In the genomic region with DNA sequence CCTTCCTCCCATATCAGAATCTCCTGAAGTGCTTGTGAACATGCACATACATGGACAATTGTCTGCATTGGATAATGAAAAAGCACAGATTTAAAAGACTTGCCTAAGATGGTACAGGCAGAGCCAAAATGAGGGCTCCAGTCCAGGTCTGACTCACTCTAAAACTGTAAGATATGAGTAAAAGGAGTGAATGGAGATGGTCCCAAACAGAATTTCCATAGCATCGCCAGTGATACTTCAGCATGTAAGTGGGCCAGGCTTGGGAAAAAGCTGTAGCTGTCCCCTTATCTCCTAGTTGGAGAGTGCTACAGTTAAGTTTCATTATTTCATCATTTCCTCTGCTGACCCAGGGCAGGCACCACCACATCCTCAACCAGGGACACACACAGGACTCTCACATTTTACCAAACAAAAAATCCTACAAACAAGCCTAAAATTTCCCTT, we compare ENCODE assay signal across 1 cellular context.
TF ChIP-seq lines count a peak whose summit lies in the region.

No MANE protein-coding gene starts in this region.

TF ChIP-seq in HepG2, 621 proteins besides CTCF, POLR2A, EP300 and RAD21 (continued from another document):
- TF ChIP-seq, protein P1, sequence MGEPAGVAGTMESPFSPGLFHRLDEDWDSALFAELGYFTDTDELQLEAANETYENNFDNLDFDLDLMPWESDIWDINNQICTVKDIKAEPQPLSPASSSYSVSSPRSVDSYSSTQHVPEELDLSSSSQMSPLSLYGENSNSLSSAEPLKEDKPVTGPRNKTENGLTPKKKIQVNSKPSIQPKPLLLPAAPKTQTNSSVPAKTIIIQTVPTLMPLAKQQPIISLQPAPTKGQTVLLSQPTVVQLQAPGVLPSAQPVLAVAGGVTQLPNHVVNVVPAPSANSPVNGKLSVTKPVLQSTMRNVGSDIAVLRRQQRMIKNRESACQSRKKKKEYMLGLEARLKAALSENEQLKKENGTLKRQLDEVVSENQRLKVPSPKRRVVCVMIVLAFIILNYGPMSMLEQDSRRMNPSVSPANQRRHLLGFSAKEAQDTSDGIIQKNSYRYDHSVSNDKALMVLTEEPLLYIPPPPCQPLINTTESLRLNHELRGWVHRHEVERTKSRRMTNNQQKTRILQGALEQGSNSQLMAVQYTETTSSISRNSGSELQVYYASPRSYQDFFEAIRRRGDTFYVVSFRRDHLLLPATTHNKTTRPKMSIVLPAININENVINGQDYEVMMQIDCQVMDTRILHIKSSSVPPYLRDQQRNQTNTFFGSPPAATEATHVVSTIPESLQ (CRISPR knock-in tag; conservative IDR thresholded peaks at IDR 0.05): no peak
- no peak for TF ChIP-seq ZNF20 (CRISPR knock-in tag; IDR thresholded peaks at IDR 0.05)
- no peak for TF ChIP-seq MYC (CRISPR knock-in tag; IDR thresholded peaks at IDR 0.05; ENCODE audit: borderline replicate concordance)
- TF ChIP-seq, protein P2, sequence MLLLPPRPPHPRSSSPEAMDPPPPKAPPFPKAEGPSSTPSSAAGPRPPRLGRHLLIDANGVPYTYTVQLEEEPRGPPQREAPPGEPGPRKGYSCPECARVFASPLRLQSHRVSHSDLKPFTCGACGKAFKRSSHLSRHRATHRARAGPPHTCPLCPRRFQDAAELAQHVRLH (CRISPR knock-in tag; IDR thresholded peaks at IDR 0.05; ENCODE audit: borderline replicate concordance, low read depth): no peak
- no peak for TF ChIP-seq RFX5 (IDR thresholded peaks at IDR 0.05; ENCODE audit: low read depth, low read length)
- no peak for TF ChIP-seq GABPB1 (CRISPR knock-in tag; IDR thresholded peaks at IDR 0.05)
- no peak for TF ChIP-seq IKZF1 (IDR thresholded peaks at IDR 0.05)
- TF ChIP-seq, protein P3, sequence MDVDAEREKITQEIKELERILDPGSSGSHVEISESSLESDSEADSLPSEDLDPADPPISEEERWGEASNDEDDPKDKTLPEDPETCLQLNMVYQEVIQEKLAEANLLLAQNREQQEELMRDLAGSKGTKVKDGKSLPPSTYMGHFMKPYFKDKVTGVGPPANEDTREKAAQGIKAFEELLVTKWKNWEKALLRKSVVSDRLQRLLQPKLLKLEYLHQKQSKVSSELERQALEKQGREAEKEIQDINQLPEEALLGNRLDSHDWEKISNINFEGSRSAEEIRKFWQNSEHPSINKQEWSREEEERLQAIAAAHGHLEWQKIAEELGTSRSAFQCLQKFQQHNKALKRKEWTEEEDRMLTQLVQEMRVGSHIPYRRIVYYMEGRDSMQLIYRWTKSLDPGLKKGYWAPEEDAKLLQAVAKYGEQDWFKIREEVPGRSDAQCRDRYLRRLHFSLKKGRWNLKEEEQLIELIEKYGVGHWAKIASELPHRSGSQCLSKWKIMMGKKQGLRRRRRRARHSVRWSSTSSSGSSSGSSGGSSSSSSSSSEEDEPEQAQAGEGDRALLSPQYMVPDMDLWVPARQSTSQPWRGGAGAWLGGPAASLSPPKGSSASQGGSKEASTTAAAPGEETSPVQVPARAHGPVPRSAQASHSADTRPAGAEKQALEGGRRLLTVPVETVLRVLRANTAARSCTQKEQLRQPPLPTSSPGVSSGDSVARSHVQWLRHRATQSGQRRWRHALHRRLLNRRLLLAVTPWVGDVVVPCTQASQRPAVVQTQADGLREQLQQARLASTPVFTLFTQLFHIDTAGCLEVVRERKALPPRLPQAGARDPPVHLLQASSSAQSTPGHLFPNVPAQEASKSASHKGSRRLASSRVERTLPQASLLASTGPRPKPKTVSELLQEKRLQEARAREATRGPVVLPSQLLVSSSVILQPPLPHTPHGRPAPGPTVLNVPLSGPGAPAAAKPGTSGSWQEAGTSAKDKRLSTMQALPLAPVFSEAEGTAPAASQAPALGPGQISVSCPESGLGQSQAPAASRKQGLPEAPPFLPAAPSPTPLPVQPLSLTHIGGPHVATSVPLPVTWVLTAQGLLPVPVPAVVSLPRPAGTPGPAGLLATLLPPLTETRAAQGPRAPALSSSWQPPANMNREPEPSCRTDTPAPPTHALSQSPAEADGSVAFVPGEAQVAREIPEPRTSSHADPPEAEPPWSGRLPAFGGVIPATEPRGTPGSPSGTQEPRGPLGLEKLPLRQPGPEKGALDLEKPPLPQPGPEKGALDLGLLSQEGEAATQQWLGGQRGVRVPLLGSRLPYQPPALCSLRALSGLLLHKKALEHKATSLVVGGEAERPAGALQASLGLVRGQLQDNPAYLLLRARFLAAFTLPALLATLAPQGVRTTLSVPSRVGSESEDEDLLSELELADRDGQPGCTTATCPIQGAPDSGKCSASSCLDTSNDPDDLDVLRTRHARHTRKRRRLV (CRISPR knock-in tag; IDR thresholded peaks at IDR 0.05): no peak
- no peak for TF ChIP-seq PCBP2 (optimal IDR thresholded peaks at IDR 0.05; ENCODE audit: low read depth, low read length, poor library complexity, severe bottlenecking)
- TF ChIP-seq FOXM1 (CRISPR knock-in tag; IDR thresholded peaks at IDR 0.05): no peak
- no peak for TF ChIP-seq ZNF562 (CRISPR knock-in tag; IDR thresholded peaks at IDR 0.05; ENCODE audit: borderline replicate concordance)
- no peak for TF ChIP-seq GLI4 (CRISPR knock-in tag; IDR thresholded peaks at IDR 0.05; ENCODE audit: borderline replicate concordance)
